Comparison of ENCODE assay signal across 19 cellular contexts in genomic region chr2:32745191-32745590, GRCh38.
A peak's percentile ranks its signal among the peaks of the same experiment; 100 is the strongest.
DNase-seq lines count a peak whose midpoint lies in the region; ATAC-seq and TF ChIP-seq lines count a peak whose summit lies in the region.
"Had no signal": no experiment of that assay in that cellular context is flagged by ENCODE, and none has a peak within 500 bp of the region (broad histone marks: within the 10 kb centered on the region; RNA-seq: fewer than 3 reads in every experiment).

No MANE protein-coding gene starts in this region.

- H2AFZ ChIP-seq in mammary epithelial cell (ENCODE audit: low read depth, low read length), result no peak overlapping the region

- no peak for TF ChIP-seq POLR2A in breast epithelium (IDR thresholded peaks at IDR 0.05)

- H3K4me1 ChIP-seq in mammary epithelial cell (ENCODE audit: insufficient read depth, low read length) (peaks cover 7% of the 10 kb centered on the region), breast epithelium (no peaks in the 10 kb centered on the region)
- H3K4me1 ChIP-seq: right lobe of liver, vagina had no signal

- intact Hi-C loops in mammary epithelial cell (cut with micrococcal nuclease), result no loop called here
- intact Hi-C loops in breast epithelium (cut with DNase I; ENCODE audit: low total_unique reads), result no loop called here

- dilution Hi-C loops in mammary epithelial cell (cut with HindIII; ENCODE audit: low sequenced_read_pairs), result no loop called here

- no peaks in the 10 kb centered on the region for H3K36me3 ChIP-seq in mammary epithelial cell (ENCODE audit: insufficient read depth, low read length)
- no peaks in the 10 kb centered on the region for H3K36me3 ChIP-seq in breast epithelium
- H3K36me3 ChIP-seq: neutrophil, right lobe of liver, vagina had no signal

- no TSS peak for BruUV-seq in mammary epithelial cell (replicated peaks; lab: Mats Ljungman, UMichigan)

- no peak overlapping the region for H3K4me2 ChIP-seq in mammary epithelial cell (ENCODE audit: insufficient read depth, low read depth, low read length)
- H3K4me2 ChIP-seq: SK-N-SH had no signal

- 40% methylated on average over 2 of the region's 2 CpGs for WGBS in mammary epithelial cell (ENCODE audit: low coverage, missing lambda C conversion rate)

- H3K9ac ChIP-seq in mammary epithelial cell (ENCODE audit: insufficient read depth, low read length), result no peak overlapping the region
- H3K9ac ChIP-seq: SK-N-SH had no signal

- no peak for ATAC-seq in GM21360 (IDR thresholded peaks at IDR 0.05; ENCODE audit: unreplicated experiment)
- ATAC-seq: mucosa of descending colon, Panc1 had no signal

- no peaks in the 10 kb centered on the region for H3K9me3 ChIP-seq in mammary epithelial cell (replicated peaks; ENCODE audit: insufficient read depth, low read length)
- H3K9me3 ChIP-seq in breast epithelium, result no peaks in the 10 kb centered on the region
- H3K9me3 ChIP-seq: mucosa of descending colon, neutrophil, right lobe of liver, vagina had no signal

- peak; percentile 48 for DNase-seq in mammary epithelial cell
- DNase-seq in breast epithelium (ENCODE audit: low spot score in 2 of 2), result no peak
- peak; percentile 82 for DNase-seq in RPMI7951 (ENCODE audit: low read depth)
- peak; percentile 47 for DNase-seq in epithelial cell of esophagus (ENCODE audit: low read depth)
- peak; percentile 25 for DNase-seq in stromal cell of bone marrow (ENCODE audit: low read depth)
- DNase-seq in SW480 (ENCODE audit: low spot score), result no peak
- DNase-seq in NCI-H2107 (lab: John Stamatoyannopoulos, UW), result no peak
- DNase-seq: ACHN; activated CD4-positive, alpha-beta T cell treated with anti-CD3 and anti-CD28 coated beads for 48 hours; KG1; mucosa of descending colon; NCI-H1092 treated with DMSO at 0.1 percent for 48 hours; NCI-H774; right lobe of liver; SK-N-SH had no signal

- no peaks in the 10 kb centered on the region for H3K27me3 ChIP-seq in mammary epithelial cell (ENCODE audit: insufficient read depth, low read length)
- H3K27me3 ChIP-seq in breast epithelium, result no peaks in the 10 kb centered on the region
- H3K27me3 ChIP-seq: neutrophil, right lobe of liver, vagina had no signal

- no peaks in the 10 kb centered on the region for H3K79me2 ChIP-seq in mammary epithelial cell (ENCODE audit: insufficient read depth, low read length)

- H3K27ac ChIP-seq in mammary epithelial cell (ENCODE audit: insufficient read depth, low read depth, low read length) (no peak overlapping the region), breast epithelium (no peak overlapping the region)
- H3K27ac ChIP-seq: neutrophil, right lobe of liver, vagina had no signal

- H4K20me1 ChIP-seq in mammary epithelial cell (ENCODE audit: insufficient read depth, low read length), result no peaks in the 10 kb centered on the region

- CTCF ChIA-PET in mammary epithelial cell (lab: Charles Lee; ENCODE audit: low non-redundant PET), result no interaction called here

- H3K4me3 ChIP-seq in mammary epithelial cell (replicated peaks in 1 of 3; ENCODE audit: insufficient read depth in 1 of 3, low read depth in 2 of 3, low read length in 3 of 3), result no peak overlapping the region
- no peak overlapping the region for H3K4me3 ChIP-seq in breast epithelium
- no peak overlapping the region for H3K4me3 ChIP-seq in epithelial cell of esophagus (ENCODE audit: low read length)
- H3K4me3 ChIP-seq: mucosa of descending colon, right lobe of liver, vagina had no signal

- TF ChIP-seq CTCF in mammary epithelial cell (conservative IDR thresholded peaks at IDR 0.05 in 1 of 2, IDR thresholded peaks at IDR 0.05 in 1 of 2; ENCODE audit: extremely low read depth in 1 of 2, insufficient read depth in 1 of 2, low read depth in 1 of 2, low read length in 2 of 2) (no peak), breast epithelium (IDR thresholded peaks at IDR 0.05) (no peak), epithelial cell of esophagus (IDR thresholded peaks at IDR 0.05; ENCODE audit: insufficient read depth, low read depth, low read length, missing control alignments) (no peak)

- in situ Hi-C loops in mammary epithelial cell (cut with MboI; ENCODE audit: low sequenced_read_pairs in 2 of 2), result no loop called here

Comparison
In these comparisons a context has a peak if more than half of its experiments do, and no peak if none do; other contexts are left out.
1. DNase-seq: peak in mammary epithelial cell (single experiment), RPMI7951 (single experiment), epithelial cell of esophagus (single experiment) and stromal cell of bone marrow (single experiment); none in breast epithelium (0 of 2), SW480 (single experiment) and NCI-H2107 (single experiment).